In the genomic region with DNA sequence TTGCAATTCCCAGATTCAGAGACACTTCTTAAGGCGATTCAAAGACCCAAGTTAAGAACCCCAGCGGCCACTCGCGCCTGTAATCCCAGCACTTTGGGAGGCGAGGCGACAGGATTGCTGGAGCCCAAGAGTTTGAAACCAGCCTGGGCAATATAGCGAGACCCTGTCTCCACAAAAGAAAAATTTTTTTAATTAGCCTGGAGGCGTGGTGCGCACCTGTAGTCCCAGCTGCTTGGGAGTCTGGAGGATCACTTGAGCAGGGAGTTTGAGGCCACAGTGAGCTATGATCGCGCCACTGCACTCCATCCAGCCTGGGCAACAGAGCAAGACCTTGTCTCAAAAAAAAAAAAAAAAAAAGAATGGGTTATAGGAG, we compare ENCODE assay signal across 1 cellular context.
TF ChIP-seq lines count a peak whose summit lies in the region.

No MANE protein-coding gene starts in this region.

TF ChIP-seq in HEK293, 187 proteins besides CTCF, POLR2A, EP300 and RAD21 (continued from another document):
- TF ChIP-seq, protein P1, sequence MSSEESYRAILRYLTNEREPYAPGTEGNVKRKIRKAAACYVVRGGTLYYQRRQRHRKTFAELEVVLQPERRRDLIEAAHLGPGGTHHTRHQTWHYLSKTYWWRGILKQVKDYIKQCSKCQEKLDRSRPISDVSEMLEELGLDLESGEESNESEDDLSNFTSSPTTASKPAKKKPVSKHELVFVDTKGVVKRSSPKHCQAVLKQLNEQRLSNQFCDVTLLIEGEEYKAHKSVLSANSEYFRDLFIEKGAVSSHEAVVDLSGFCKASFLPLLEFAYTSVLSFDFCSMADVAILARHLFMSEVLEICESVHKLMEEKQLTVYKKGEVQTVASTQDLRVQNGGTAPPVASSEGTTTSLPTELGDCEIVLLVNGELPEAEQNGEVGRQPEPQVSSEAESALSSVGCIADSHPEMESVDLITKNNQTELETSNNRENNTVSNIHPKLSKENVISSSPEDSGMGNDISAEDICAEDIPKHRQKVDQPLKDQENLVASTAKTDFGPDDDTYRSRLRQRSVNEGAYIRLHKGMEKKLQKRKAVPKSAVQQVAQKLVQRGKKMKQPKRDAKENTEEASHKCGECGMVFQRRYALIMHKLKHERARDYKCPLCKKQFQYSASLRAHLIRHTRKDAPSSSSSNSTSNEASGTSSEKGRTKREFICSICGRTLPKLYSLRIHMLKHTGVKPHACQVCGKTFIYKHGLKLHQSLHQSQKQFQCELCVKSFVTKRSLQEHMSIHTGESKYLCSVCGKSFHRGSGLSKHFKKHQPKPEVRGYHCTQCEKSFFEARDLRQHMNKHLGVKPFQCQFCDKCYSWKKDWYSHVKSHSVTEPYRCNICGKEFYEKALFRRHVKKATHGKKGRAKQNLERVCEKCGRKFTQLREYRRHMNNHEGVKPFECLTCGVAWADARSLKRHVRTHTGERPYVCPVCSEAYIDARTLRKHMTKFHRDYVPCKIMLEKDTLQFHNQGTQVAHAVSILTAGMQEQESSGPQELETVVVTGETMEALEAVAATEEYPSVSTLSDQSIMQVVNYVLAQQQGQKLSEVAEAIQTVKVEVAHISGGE (tag by site-specific recombination; conservative IDR thresholded peaks at IDR 0.05; ENCODE audit: low read depth), result no peak
TF ChIP-seq in HEK293: peak in this region for 2.
